ENCODE assay signal across 1 cellular context in the genomic region with DNA sequence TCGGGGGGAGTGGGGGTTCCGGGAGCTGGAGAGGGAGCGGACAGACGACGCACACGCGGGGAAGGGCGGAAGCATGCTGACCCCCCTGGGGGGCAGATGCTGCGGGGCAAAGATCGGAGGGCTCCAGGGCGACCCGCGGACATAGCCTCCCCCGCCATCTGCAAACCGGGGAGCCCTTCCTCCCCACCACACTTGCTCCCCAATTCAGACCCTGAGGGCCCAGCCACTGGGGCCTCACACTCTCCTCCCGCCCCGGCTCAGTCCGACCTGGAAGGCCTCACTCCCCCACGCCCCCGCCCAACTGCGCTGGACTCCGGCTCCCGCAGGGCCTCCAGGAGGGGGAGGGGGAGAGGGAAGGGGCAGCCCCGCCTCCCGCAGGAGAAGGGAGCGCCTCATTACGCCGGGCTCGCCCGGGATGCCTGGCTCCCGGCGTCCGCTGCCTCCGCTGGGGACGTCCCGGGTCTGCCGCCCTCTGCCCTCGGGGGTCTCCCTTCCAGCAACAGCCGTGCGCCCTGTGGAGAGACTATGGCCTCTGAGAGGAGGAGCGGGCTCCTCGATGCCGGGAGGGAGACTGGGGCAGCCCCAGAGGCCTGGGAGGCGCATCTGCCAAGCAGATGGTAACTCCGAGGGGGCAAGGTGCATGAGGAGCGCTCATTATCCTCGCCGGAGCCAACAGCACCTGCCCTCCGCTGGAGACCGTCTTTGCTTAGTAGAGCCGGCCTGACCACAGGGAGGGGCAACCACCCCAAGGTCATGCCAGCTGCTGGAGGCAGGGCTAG.
TF ChIP-seq lines count a peak whose summit lies in the region.

No MANE protein-coding gene starts in this region.

TF ChIP-seq in K562, 482 proteins besides CTCF, POLR2A, EP300 and RAD21 (continued from another document):
- no peak for TF ChIP-seq BRD9 (IDR thresholded peaks at IDR 0.05; ENCODE audit: low read depth, partially characterized antibody)
- no peak for TF ChIP-seq ZNF146 (CRISPR knock-in tag; IDR thresholded peaks at IDR 0.05; ENCODE audit: unreplicated experiment)
- no peak for TF ChIP-seq CBFA2T3 (IDR thresholded peaks at IDR 0.05)
- TF ChIP-seq LEF1 (IDR thresholded peaks at IDR 0.05), result no peak
- TF ChIP-seq, protein P1, sequence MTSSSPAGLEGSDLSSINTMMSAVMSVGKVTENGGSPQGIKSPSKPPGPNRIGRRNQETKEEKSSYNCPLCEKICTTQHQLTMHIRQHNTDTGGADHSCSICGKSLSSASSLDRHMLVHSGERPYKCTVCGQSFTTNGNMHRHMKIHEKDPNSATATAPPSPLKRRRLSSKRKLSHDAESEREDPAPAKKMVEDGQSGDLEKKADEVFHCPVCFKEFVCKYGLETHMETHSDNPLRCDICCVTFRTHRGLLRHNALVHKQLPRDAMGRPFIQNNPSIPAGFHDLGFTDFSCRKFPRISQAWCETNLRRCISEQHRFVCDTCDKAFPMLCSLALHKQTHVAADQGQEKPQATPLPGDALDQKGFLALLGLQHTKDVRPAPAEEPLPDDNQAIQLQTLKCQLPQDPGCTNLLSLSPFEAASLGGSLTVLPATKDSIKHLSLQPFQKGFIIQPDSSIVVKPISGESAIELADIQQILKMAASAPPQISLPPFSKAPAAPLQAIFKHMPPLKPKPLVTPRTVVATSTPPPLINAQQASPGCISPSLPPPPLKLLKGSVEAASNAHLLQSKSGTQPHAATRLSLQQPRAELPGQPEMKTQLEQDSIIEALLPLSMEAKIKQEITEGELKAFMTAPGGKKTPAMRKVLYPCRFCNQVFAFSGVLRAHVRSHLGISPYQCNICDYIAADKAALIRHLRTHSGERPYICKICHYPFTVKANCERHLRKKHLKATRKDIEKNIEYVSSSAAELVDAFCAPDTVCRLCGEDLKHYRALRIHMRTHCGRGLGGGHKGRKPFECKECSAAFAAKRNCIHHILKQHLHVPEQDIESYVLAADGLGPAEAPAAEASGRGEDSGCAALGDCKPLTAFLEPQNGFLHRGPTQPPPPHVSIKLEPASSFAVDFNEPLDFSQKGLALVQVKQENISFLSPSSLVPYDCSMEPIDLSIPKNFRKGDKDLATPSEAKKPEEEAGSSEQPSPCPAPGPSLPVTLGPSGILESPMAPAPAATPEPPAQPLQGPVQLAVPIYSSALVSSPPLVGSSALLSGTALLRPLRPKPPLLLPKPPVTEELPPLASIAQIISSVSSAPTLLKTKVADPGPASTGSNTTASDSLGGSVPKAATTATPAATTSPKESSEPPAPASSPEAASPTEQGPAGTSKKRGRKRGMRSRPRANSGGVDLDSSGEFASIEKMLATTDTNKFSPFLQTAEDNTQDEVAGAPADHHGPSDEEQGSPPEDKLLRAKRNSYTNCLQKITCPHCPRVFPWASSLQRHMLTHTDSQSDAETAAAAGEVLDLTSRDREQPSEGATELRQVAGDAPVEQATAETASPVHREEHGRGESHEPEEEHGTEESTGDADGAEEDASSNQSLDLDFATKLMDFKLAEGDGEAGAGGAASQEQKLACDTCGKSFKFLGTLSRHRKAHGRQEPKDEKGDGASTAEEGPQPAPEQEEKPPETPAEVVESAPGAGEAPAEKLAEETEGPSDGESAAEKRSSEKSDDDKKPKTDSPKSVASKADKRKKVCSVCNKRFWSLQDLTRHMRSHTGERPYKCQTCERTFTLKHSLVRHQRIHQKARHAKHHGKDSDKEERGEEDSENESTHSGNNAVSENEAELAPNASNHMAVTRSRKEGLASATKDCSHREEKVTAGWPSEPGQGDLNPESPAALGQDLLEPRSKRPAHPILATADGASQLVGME (CRISPR knock-in tag; IDR thresholded peaks at IDR 0.05), result 0 out of 2 replicates have a peak, but pooled peaks have one; percentile 31
- TF ChIP-seq, protein P2, sequence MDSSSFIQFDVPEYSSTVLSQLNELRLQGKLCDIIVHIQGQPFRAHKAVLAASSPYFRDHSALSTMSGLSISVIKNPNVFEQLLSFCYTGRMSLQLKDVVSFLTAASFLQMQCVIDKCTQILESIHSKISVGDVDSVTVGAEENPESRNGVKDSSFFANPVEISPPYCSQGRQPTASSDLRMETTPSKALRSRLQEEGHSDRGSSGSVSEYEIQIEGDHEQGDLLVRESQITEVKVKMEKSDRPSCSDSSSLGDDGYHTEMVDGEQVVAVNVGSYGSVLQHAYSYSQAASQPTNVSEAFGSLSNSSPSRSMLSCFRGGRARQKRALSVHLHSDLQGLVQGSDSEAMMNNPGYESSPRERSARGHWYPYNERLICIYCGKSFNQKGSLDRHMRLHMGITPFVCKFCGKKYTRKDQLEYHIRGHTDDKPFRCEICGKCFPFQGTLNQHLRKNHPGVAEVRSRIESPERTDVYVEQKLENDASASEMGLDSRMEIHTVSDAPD (CRISPR knock-in tag; IDR thresholded peaks at IDR 0.05), result no peak
- TF ChIP-seq, protein P3, sequence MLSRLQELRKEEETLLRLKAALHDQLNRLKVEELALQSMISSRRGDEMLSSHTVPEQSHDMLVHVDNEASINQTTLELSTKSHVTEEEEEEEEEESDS (CRISPR knock-in tag; IDR thresholded peaks at IDR 0.05), result no peak
- TF ChIP-seq RNF2 (IDR thresholded peaks at IDR 0.05), result 0 out of 2 replicates have a peak, but pooled peaks have one; percentile 24
- TF ChIP-seq SAFB (IDR thresholded peaks at IDR 0.05; ENCODE audit: borderline replicate concordance, low read depth, low read length), result 0 out of 2 replicates have a peak, but pooled peaks have one; percentile 22
- 0 out of 2 replicates have a peak, but pooled peaks have one; percentile 54 for TF ChIP-seq GABPB1 (CRISPR knock-in tag; IDR thresholded peaks at IDR 0.05)
TF ChIP-seq in K562: peak in this region for 44.
